ENCODE assay signal across 13 cellular contexts in genomic region chr20:5567644-5568043, GRCh38. TPM values are rescaled to one million over a fixed set of nuclear protein-coding genes. Genes with fewer than 3 reads are reported as not detected.
A peak's percentile ranks its signal among the peaks of the same experiment; 100 is the strongest.
DNase-seq lines count a peak whose midpoint lies in the region; ATAC-seq lines count a peak whose summit lies in the region.
"Had no signal": no experiment of that assay in that cellular context is flagged by ENCODE, and none has a peak within 500 bp of the region (broad histone marks: within the 10 kb centered on the region; RNA-seq: fewer than 3 reads in every experiment).

No MANE protein-coding gene starts in this region.

- POLR2A ChIA-PET in CD4-positive, alpha-beta memory T cell (lab: Charles Lee; ENCODE audit: partially characterized antibody): no interaction called here
- POLR2A ChIA-PET in CD8-positive, alpha-beta memory T cell (lab: Charles Lee): no interaction called here

- H3K4me3 ChIP-seq in CD4-positive, alpha-beta memory T cell (ENCODE audit: low read length in 2 of 2): no peak overlapping the region
- no peak overlapping the region for H3K4me3 ChIP-seq in CD8-positive, alpha-beta memory T cell (ENCODE audit: low read length)
- H3K4me3 ChIP-seq: BLaER1, HAP-1 had no signal

- H3K9me3 Mint-ChIP-seq in activated T-cell treated with anti-CD3 and anti-CD28 coated beads, Interleukin-2, amount 50 U/mL, for 24 hours: no peaks in the 10 kb centered on the region
- no peaks in the 10 kb centered on the region for H3K9me3 Mint-ChIP-seq in activated T-cell treated with anti-CD3 and anti-CD28 coated beads, Interleukin-2, amount 50 U/mL, for 72 hours
- H3K9me3 Mint-ChIP-seq in CD4-positive, alpha-beta memory T cell: no peaks in the 10 kb centered on the region
- H3K9me3 Mint-ChIP-seq in T-helper 2 cell treated with Interferon-gamma antibody and Interleukin-4, amounts not matched to agents 5 μg/mL and 100 μg/mL, for 36 hours: no peaks in the 10 kb centered on the region
- no peaks in the 10 kb centered on the region for H3K9me3 Mint-ChIP-seq in CD8-positive, alpha-beta memory T cell
- H3K9me3 Mint-ChIP-seq: IgD-negative memory B cell had no signal

- no peak overlapping the region for H3K4me3 Mint-ChIP-seq in activated T-cell treated with anti-CD3 and anti-CD28 coated beads, Interleukin-2, amount 50 U/mL, for 24 hours
- no peak overlapping the region for H3K4me3 Mint-ChIP-seq in activated T-cell treated with anti-CD3 and anti-CD28 coated beads, Interleukin-2, amount 50 U/mL, for 72 hours
- H3K4me3 Mint-ChIP-seq in CD4-positive, alpha-beta memory T cell: no peak overlapping the region
- H3K4me3 Mint-ChIP-seq in T-helper 2 cell treated with Interferon-gamma antibody and Interleukin-4, amounts not matched to agents 5 μg/mL and 100 μg/mL, for 36 hours: no peak overlapping the region
- no peak overlapping the region for H3K4me3 Mint-ChIP-seq in CD8-positive, alpha-beta memory T cell
- H3K4me3 Mint-ChIP-seq: IgD-negative memory B cell had no signal

- no peaks in the 10 kb centered on the region for H3K9me3 ChIP-seq in CD4-positive, alpha-beta memory T cell (ENCODE audit: control insufficient read depth in 1 of 2, low read length in 2 of 2)
- no peaks in the 10 kb centered on the region for H3K9me3 ChIP-seq in CD8-positive, alpha-beta memory T cell (ENCODE audit: low read length)
- H3K9me3 ChIP-seq: BLaER1, HAP-1 had no signal

- H3K27ac ChIP-seq in CD4-positive, alpha-beta memory T cell (ENCODE audit: low read depth, low read length): no peak overlapping the region
- H3K27ac ChIP-seq in CD8-positive, alpha-beta memory T cell (ENCODE audit: low read depth, low read length): no peak overlapping the region
- H3K27ac ChIP-seq: BLaER1 had no signal

- no peaks in the 10 kb centered on the region for H3K27me3 ChIP-seq in CD4-positive, alpha-beta memory T cell (ENCODE audit: insufficient read depth, low read length)
- H3K27me3 ChIP-seq in CD8-positive, alpha-beta memory T cell (ENCODE audit: insufficient read depth, low read length, poor library complexity, severe bottlenecking): no peaks in the 10 kb centered on the region
- H3K27me3 ChIP-seq: BLaER1 had no signal

- CTCF ChIA-PET in CD4-positive, alpha-beta memory T cell (lab: Charles Lee; ENCODE audit: partially characterized antibody): interaction anchor here (0.6 to 8.8 kb wide), 14 partner anchors 8 to 448 kb away, joined by 3 to 159 read pairs (median 6); no protein-coding TSS in a partner anchor
- CTCF ChIA-PET in CD8-positive, alpha-beta memory T cell (lab: Charles Lee): interaction anchor here (1.3 to 3.8 kb wide), 5 partner anchors 8 to 221 kb away, joined by 3 to 43 read pairs (median 5); no protein-coding TSS in a partner anchor

- peak overlapping the region; percentile 55 for H3K27ac Mint-ChIP-seq in activated T-cell treated with anti-CD3 and anti-CD28 coated beads, Interleukin-2, amount 50 U/mL, for 24 hours
- no peak overlapping the region for H3K27ac Mint-ChIP-seq in activated T-cell treated with anti-CD3 and anti-CD28 coated beads, Interleukin-2, amount 50 U/mL, for 72 hours
- peak overlapping the region in 5 of 7 donors; percentile 8 to 47 (median 12) for H3K27ac Mint-ChIP-seq in CD4-positive, alpha-beta memory T cell
- H3K27ac Mint-ChIP-seq in T-helper 2 cell treated with Interferon-gamma antibody and Interleukin-4, amounts not matched to agents 5 μg/mL and 100 μg/mL, for 36 hours: peak overlapping the region; percentile 31
- H3K27ac Mint-ChIP-seq in CD8-positive, alpha-beta memory T cell: no peak overlapping the region
- H3K27ac Mint-ChIP-seq: IgD-negative memory B cell had no signal

- intact Hi-C loops in CD4-positive, alpha-beta memory T cell (cut with micrococcal nuclease): no loop called here

- ATAC-seq in activated T-cell treated with anti-CD3 and anti-CD28 coated beads, Interleukin-2, amount 50 U/mL, for 72 hours (replicated peaks in 1 of 2): no peak

- H3K36me3 Mint-ChIP-seq in activated T-cell treated with anti-CD3 and anti-CD28 coated beads, Interleukin-2, amount 50 U/mL, for 24 hours (ENCODE audit: low read depth): peaks cover 91% of the 10 kb centered on the region
- peaks cover 5 to 33% of the 10 kb centered on the region in 2 donors for H3K36me3 Mint-ChIP-seq in activated T-cell treated with anti-CD3 and anti-CD28 coated beads, Interleukin-2, amount 50 U/mL, for 72 hours (ENCODE audit: insufficient read depth in 2 of 2)
- peaks cover 41 to 68% of the 10 kb centered on the region in 2 donors for H3K36me3 Mint-ChIP-seq in CD4-positive, alpha-beta memory T cell
- H3K36me3 Mint-ChIP-seq in T-helper 2 cell treated with Interferon-gamma antibody and Interleukin-4, amounts not matched to agents 5 μg/mL and 100 μg/mL, for 36 hours (ENCODE audit: low read depth): peaks cover 42% of the 10 kb centered on the region
- peaks cover 3 to 87% (median 9%) of the 10 kb centered on the region in 3 donors for H3K36me3 Mint-ChIP-seq in CD8-positive, alpha-beta memory T cell

- peaks cover 19% of the 10 kb centered on the region for H3K4me1 ChIP-seq in CD4-positive, alpha-beta memory T cell (ENCODE audit: insufficient read depth, low read length)
- peaks cover 11% of the 10 kb centered on the region for H3K4me1 ChIP-seq in CD8-positive, alpha-beta memory T cell (ENCODE audit: insufficient read depth, low read length)
- H3K4me1 ChIP-seq: HAP-1 had no signal

- peaks cover 55% of the 10 kb centered on the region for H3K36me3 ChIP-seq in CD4-positive, alpha-beta memory T cell (ENCODE audit: insufficient read depth, low read length)
- peaks cover 27% of the 10 kb centered on the region for H3K36me3 ChIP-seq in CD8-positive, alpha-beta memory T cell (ENCODE audit: insufficient read depth, low read length)

- H3K4me1 Mint-ChIP-seq in activated T-cell treated with anti-CD3 and anti-CD28 coated beads, Interleukin-2, amount 50 U/mL, for 24 hours (ENCODE audit: low read depth): peaks cover 27% of the 10 kb centered on the region
- H3K4me1 Mint-ChIP-seq in activated T-cell treated with anti-CD3 and anti-CD28 coated beads, Interleukin-2, amount 50 U/mL, for 72 hours (ENCODE audit: low read depth): peaks cover 25% of the 10 kb centered on the region
- H3K4me1 Mint-ChIP-seq in CD4-positive, alpha-beta memory T cell: peaks cover 17 to 26% (median 21%) of the 10 kb centered on the region in 4 donors
- peaks cover 25% of the 10 kb centered on the region for H3K4me1 Mint-ChIP-seq in T-helper 2 cell treated with Interferon-gamma antibody and Interleukin-4, amounts not matched to agents 5 μg/mL and 100 μg/mL, for 36 hours (ENCODE audit: low read depth)
- H3K4me1 Mint-ChIP-seq in CD8-positive, alpha-beta memory T cell: peaks cover 7 to 26% (median 21%) of the 10 kb centered on the region in 3 donors

- no peak for DNase-seq in activated T-cell treated with anti-CD3 and anti-CD28 coated beads, Interleukin-2, amount 50 U/mL, for 24 hours
- no peak for DNase-seq in activated T-cell treated with anti-CD3 and anti-CD28 coated beads, Interleukin-2, amount 50 U/mL, for 72 hours
- no peak for DNase-seq in CD4-positive, alpha-beta memory T cell
- DNase-seq in T-helper 2 cell treated with Interferon-gamma antibody and Interleukin-4, amounts not matched to agents 5 μg/mL and 100 μg/mL, for 36 hours (ENCODE audit: low spot score): no peak
- no peak for DNase-seq in CD8-positive, alpha-beta memory T cell
- DNase-seq in NCI-H82 (lab: John Stamatoyannopoulos, UW): no peak
- DNase-seq: AML-193, COR-L47, DMS153, GF-D8 had no signal

- H3K27me3 Mint-ChIP-seq in activated T-cell treated with anti-CD3 and anti-CD28 coated beads, Interleukin-2, amount 50 U/mL, for 24 hours: no peaks in the 10 kb centered on the region
- H3K27me3 Mint-ChIP-seq in activated T-cell treated with anti-CD3 and anti-CD28 coated beads, Interleukin-2, amount 50 U/mL, for 72 hours (ENCODE audit: low read depth): no peaks in the 10 kb centered on the region
- no peaks in the 10 kb centered on the region for H3K27me3 Mint-ChIP-seq in CD4-positive, alpha-beta memory T cell
- H3K27me3 Mint-ChIP-seq in T-helper 2 cell treated with Interferon-gamma antibody and Interleukin-4, amounts not matched to agents 5 μg/mL and 100 μg/mL, for 36 hours (ENCODE audit: low read depth): no peaks in the 10 kb centered on the region
- H3K27me3 Mint-ChIP-seq in CD8-positive, alpha-beta memory T cell: no peaks in the 10 kb centered on the region
- H3K27me3 Mint-ChIP-seq: IgD-negative memory B cell had no signal

RNA-seq across cellular contexts. Expression of gene GPCPD1, which starts 43.2 kb away (rescaled TPM):
- total RNA-seq in activated T-cell treated with anti-CD3 and anti-CD28 coated beads, Interleukin-2, amount 50 U/mL, for 72 hours: 10 to 100 TPM; 39.1 to 46.0 TPM
- total RNA-seq in CD4-positive, alpha-beta memory T cell: 10 to 100 TPM; 67.5 to 71.1 TPM
- polyA plus RNA-seq in CD4-positive, alpha-beta memory T cell: 10 to 100 TPM; 25.3 to 31.0 TPM
- 10 to 100 TPM; 27.8 to 30.9 TPM for total RNA-seq in CD8-positive, alpha-beta memory T cell
- polyA plus RNA-seq in CD8-positive, alpha-beta memory T cell: 25.6 TPM

Comparison
In these comparisons a context has a peak if more than half of its experiments do, and no peak if none do; other contexts are left out.
1. H3K27ac Mint-ChIP-seq: peak in activated T-cell treated with anti-CD3 and anti-CD28 coated beads, Interleukin-2, amount 50 U/mL, for 24 hours (single experiment), CD4-positive, alpha-beta memory T cell (5 of 7) and T-helper 2 cell treated with Interferon-gamma antibody and Interleukin-4, amounts not matched to agents 5 μg/mL and 100 μg/mL, for 36 hours (single experiment); none in activated T-cell treated with anti-CD3 and anti-CD28 coated beads, Interleukin-2, amount 50 U/mL, for 72 hours (single experiment) and CD8-positive, alpha-beta memory T cell (0 of 8).